9 cellular contexts compared by ENCODE assay signal in the genomic region with DNA sequence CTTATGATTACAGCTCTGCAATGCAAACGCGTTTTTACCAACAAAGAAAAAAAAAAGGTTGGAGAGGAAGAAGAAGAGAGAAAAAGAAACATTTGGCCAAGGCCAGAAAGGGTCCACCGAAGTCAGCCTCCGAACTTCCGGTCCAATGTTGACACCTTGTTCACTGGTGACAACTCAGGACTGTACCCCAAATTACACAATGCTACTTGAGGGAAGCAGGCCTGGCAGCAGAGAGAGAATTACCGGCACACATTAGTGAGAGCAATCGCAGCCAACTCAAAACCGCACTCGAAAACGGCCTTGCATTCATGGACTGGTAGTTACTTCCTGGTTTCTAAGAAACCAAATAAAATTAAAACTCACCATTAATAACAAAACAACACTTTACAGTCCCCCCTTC.
A peak's percentile ranks its signal among the peaks of the same experiment; 100 is the strongest.
DNase-seq lines count a peak whose midpoint lies in the region; ATAC-seq and TF ChIP-seq lines count a peak whose summit lies in the region.
"Had no signal": no experiment of that assay in that cellular context is flagged by ENCODE, and none has a peak within 500 bp of the region (broad histone marks: within the 10 kb centered on the region; RNA-seq: fewer than 3 reads in every experiment).

No MANE protein-coding gene starts in this region.

- H3K36me3 ChIP-seq in uterus: no peaks in the 10 kb centered on the region
- H3K36me3 ChIP-seq: neutrophil had no signal

- ATAC-seq in GM21381 (IDR thresholded peaks at IDR 0.05; ENCODE audit: unreplicated experiment): peak; percentile 81
- peak; percentile 85 for ATAC-seq in HG03565 (IDR thresholded peaks at IDR 0.05; ENCODE audit: unreplicated experiment)
- ATAC-seq in effector memory CD8-positive, alpha-beta T cell (replicated peaks): peak; percentile 51
- ATAC-seq in CD4-positive, alpha-beta T cell (ENCODE audit: poor library complexity): no peak

- H3K9me3 Mint-ChIP-seq in effector memory CD8-positive, alpha-beta T cell: no peaks in the 10 kb centered on the region
- H3K9me3 Mint-ChIP-seq in CD4-positive, alpha-beta T cell: no peaks in the 10 kb centered on the region

- POLR2A ChIA-PET in CD4-positive, alpha-beta T cell (lab: Charles Lee): no interaction called here

- no peak for TF ChIP-seq CTCF in CD4-positive, alpha-beta T cell (IDR thresholded peaks at IDR 0.05)
- TF ChIP-seq CTCF in uterus (IDR thresholded peaks at IDR 0.05): no peak

- no peaks in the 10 kb centered on the region for H3K4me1 ChIP-seq in uterus

- H3K4me3 ChIP-seq in uterus: no peak overlapping the region

- DNase-seq in GF-D8 (lab: John Stamatoyannopoulos, UW): peak; percentile 61
- DNase-seq in effector memory CD8-positive, alpha-beta T cell: no peak
- no peak for DNase-seq in CD4-positive, alpha-beta T cell
- no peak for DNase-seq in mucosa of gallbladder (ENCODE audit: low spot score)
- DNase-seq in hepatic stellate cell (ENCODE audit: low spot score): no peak
- no peak for DNase-seq in uterus

- H3K36me3 Mint-ChIP-seq in effector memory CD8-positive, alpha-beta T cell (ENCODE audit: insufficient read depth): peaks cover 8% of the 10 kb centered on the region
- H3K36me3 Mint-ChIP-seq in CD4-positive, alpha-beta T cell (ENCODE audit: low read depth): no peaks in the 10 kb centered on the region

- H3K27me3 ChIP-seq in CD4-positive, alpha-beta T cell (ENCODE audit: control insufficient read depth, insufficient read depth, low read length): no peaks in the 10 kb centered on the region
- no peaks in the 10 kb centered on the region for H3K27me3 ChIP-seq in uterus
- H3K27me3 ChIP-seq: neutrophil had no signal

- no peak for TF ChIP-seq POLR2A in uterus (IDR thresholded peaks at IDR 0.05)

- H3K27ac ChIP-seq in CD4-positive, alpha-beta T cell (ENCODE audit: low read depth, low read length): no peak overlapping the region
- H3K27ac ChIP-seq in uterus: no peak overlapping the region
- H3K27ac ChIP-seq: neutrophil had no signal

- H3K27ac Mint-ChIP-seq in effector memory CD8-positive, alpha-beta T cell: peak overlapping the region; percentile 70 to 96
- H3K27ac Mint-ChIP-seq in CD4-positive, alpha-beta T cell: no peak overlapping the region

- CTCF ChIA-PET in CD4-positive, alpha-beta T cell (lab: Charles Lee): no interaction called here

- H3K4me3 Mint-ChIP-seq in effector memory CD8-positive, alpha-beta T cell: peak overlapping the region; percentile 37 to 70
- no peak overlapping the region for H3K4me3 Mint-ChIP-seq in CD4-positive, alpha-beta T cell

- intact Hi-C loops in CD4-positive, alpha-beta T cell (cut with DNase I, micrococcal nuclease): no loop called here
- intact Hi-C loops in uterus (cut with DNase I; ENCODE audit: low total_unique reads): no loop called here

- H3K27me3 Mint-ChIP-seq in effector memory CD8-positive, alpha-beta T cell: no peaks in the 10 kb centered on the region
- H3K27me3 Mint-ChIP-seq in CD4-positive, alpha-beta T cell: no peaks in the 10 kb centered on the region

- no peaks in the 10 kb centered on the region for H3K9me3 ChIP-seq in CD4-positive, alpha-beta T cell (ENCODE audit: control insufficient read depth, low read length)
- H3K9me3 ChIP-seq in uterus: no peaks in the 10 kb centered on the region
- H3K9me3 ChIP-seq: neutrophil had no signal

- H3K4me1 Mint-ChIP-seq in effector memory CD8-positive, alpha-beta T cell (ENCODE audit: low read depth in 2 of 2): peaks cover 12 to 30% of the 10 kb centered on the region in 2 donors
- no peaks in the 10 kb centered on the region for H3K4me1 Mint-ChIP-seq in CD4-positive, alpha-beta T cell (ENCODE audit: low read depth)
